ENCODE assay signal across 20 cellular contexts in the genomic region with DNA sequence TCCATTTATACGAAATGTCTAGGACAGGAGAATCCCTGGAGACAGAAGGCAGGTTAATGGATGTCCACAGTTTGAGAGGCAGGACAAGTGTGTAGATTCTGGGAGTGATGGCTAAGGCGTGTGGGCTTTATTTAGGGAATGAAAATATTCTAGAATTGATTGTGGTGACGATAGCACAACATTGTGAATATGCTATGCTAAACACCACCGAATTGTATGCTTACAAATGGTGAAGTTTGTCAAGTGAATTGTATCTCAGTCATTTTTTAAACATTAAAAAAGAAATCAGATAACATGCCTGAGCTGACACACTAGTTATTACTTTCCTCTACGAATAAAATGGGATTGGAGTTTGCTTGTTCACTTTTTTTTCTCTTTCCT. TPM values are rescaled to one million over a fixed set of nuclear protein-coding genes. Genes with fewer than 3 reads are reported as not detected.
DNase-seq lines count a peak whose midpoint lies in the region; ATAC-seq and TF ChIP-seq lines count a peak whose summit lies in the region.
"Had no signal": no experiment of that assay in that cellular context is flagged by ENCODE, and none has a peak within 500 bp of the region (broad histone marks: within the 10 kb centered on the region; RNA-seq: fewer than 3 reads in every experiment).

No MANE protein-coding gene starts in this region.

- POLR2A ChIA-PET in RWPE1 (lab: Yijun Ruan, JAX; ENCODE audit: low non-redundant PET), result no interaction called here

- H3K9me3 Mint-ChIP-seq in activated T-cell treated with anti-CD3 and anti-CD28 coated beads, Interleukin-2, amount 50 U/mL, for 72 hours, result no peaks in the 10 kb centered on the region
- H3K9me3 Mint-ChIP-seq in activated T-cell treated with anti-CD3 and anti-CD28 coated beads, Interleukin-2, amount 50 U/mL, for 4 hours, result no peaks in the 10 kb centered on the region
- no peaks in the 10 kb centered on the region for H3K9me3 Mint-ChIP-seq in activated T-helper 17 cell treated with anti-CD3 and anti-CD28 coated beads, Interleukin-2, amount 50 U/mL, for 72 hours
- no peaks in the 10 kb centered on the region for H3K9me3 Mint-ChIP-seq in type B pancreatic cell
- H3K9me3 Mint-ChIP-seq: activated naive CD4-positive, alpha-beta T cell treated with anti-CD3 and anti-CD28 coated beads for 36 hours had no signal

- 26% methylated on average over 5 of the region's 5 CpGs for WGBS in right lobe of liver (ENCODE audit: insufficient coverage, low coverage, low lambda C conversion rate, missing lambda C conversion rate)

- H3K27ac Mint-ChIP-seq in activated T-cell treated with anti-CD3 and anti-CD28 coated beads, Interleukin-2, amount 50 U/mL, for 72 hours, result peak overlapping the region; percentile 5
- peak overlapping the region; percentile 0 for H3K27ac Mint-ChIP-seq in activated T-helper 17 cell treated with anti-CD3 and anti-CD28 coated beads, Interleukin-2, amount 50 U/mL, for 72 hours
- H3K27ac Mint-ChIP-seq in type B pancreatic cell, result peak overlapping the region; percentile 67

- peaks cover 6 to 23% (median 11%) of the 10 kb centered on the region in 4 donors for H3K36me3 ChIP-seq in right lobe of liver
- H3K36me3 ChIP-seq: breast epithelium, prostate gland had no signal

- peaks cover 5 to 27% of the 10 kb centered on the region in 2 donors for H3K36me3 Mint-ChIP-seq in activated T-cell treated with anti-CD3 and anti-CD28 coated beads, Interleukin-2, amount 50 U/mL, for 72 hours (ENCODE audit: insufficient read depth in 2 of 2)
- H3K36me3 Mint-ChIP-seq in activated T-cell treated with anti-CD3 and anti-CD28 coated beads, Interleukin-2, amount 50 U/mL, for 4 hours (ENCODE audit: insufficient read depth), result peaks cover 15% of the 10 kb centered on the region
- peaks cover 55% of the 10 kb centered on the region for H3K36me3 Mint-ChIP-seq in activated T-helper 17 cell treated with anti-CD3 and anti-CD28 coated beads, Interleukin-2, amount 50 U/mL, for 72 hours (ENCODE audit: low read depth)
- peaks cover 26% of the 10 kb centered on the region for H3K36me3 Mint-ChIP-seq in type B pancreatic cell

- H3K4me1 Mint-ChIP-seq in activated T-cell treated with anti-CD3 and anti-CD28 coated beads, Interleukin-2, amount 50 U/mL, for 72 hours (ENCODE audit: low read depth), result peaks cover 17% of the 10 kb centered on the region
- H3K4me1 Mint-ChIP-seq in activated T-cell treated with anti-CD3 and anti-CD28 coated beads, Interleukin-2, amount 50 U/mL, for 4 hours (ENCODE audit: low read depth), result peaks cover 8% of the 10 kb centered on the region
- peaks cover 7% of the 10 kb centered on the region for H3K4me1 Mint-ChIP-seq in activated T-helper 17 cell treated with anti-CD3 and anti-CD28 coated beads, Interleukin-2, amount 50 U/mL, for 72 hours
- peaks cover 7% of the 10 kb centered on the region for H3K4me1 Mint-ChIP-seq in type B pancreatic cell (ENCODE audit: unreplicated experiment)

- no peak for ATAC-seq in activated T-cell treated with anti-CD3 and anti-CD28 coated beads, Interleukin-2, amount 50 U/mL, for 72 hours (replicated peaks in 1 of 2)
- ATAC-seq in activated T-cell treated with anti-CD3 and anti-CD28 coated beads, Interleukin-2, amount 50 U/mL, for 4 hours, result no peak
- no peak for ATAC-seq in activated T-helper 17 cell treated with anti-CD3 and anti-CD28 coated beads, Interleukin-2, amount 50 U/mL, for 72 hours (replicated peaks)
- ATAC-seq in right lobe of liver, result no peak
- ATAC-seq in GM19351 (IDR thresholded peaks at IDR 0.05; ENCODE audit: unreplicated experiment), result no peak
- ATAC-seq: GM12878, K562, Panc1 had no signal

- TF ChIP-seq CTCF in right lobe of liver (IDR thresholded peaks at IDR 0.05), result no peak
- no peak for TF ChIP-seq CTCF in type B pancreatic cell (conservative IDR thresholded peaks at IDR 0.05)
- no peak for TF ChIP-seq CTCF in RWPE1 (conservative IDR thresholded peaks at IDR 0.05; ENCODE audit: low read depth)

- H3K9me3 ChIP-seq in right lobe of liver, result no peaks in the 10 kb centered on the region
- H3K9me3 ChIP-seq: breast epithelium, prostate gland had no signal

- CTCF ChIA-PET in RWPE1 (lab: Yijun Ruan, JAX), result interaction anchor here (0.7 kb wide), 1 partner anchor 208 kb away, joined by 3 read pairs; no protein-coding TSS in a partner anchor

- no peaks in the 10 kb centered on the region for H3K27me3 Mint-ChIP-seq in activated T-cell treated with anti-CD3 and anti-CD28 coated beads, Interleukin-2, amount 50 U/mL, for 72 hours (ENCODE audit: low read depth)
- H3K27me3 Mint-ChIP-seq in activated T-cell treated with anti-CD3 and anti-CD28 coated beads, Interleukin-2, amount 50 U/mL, for 4 hours (ENCODE audit: low read depth), result no peaks in the 10 kb centered on the region
- no peaks in the 10 kb centered on the region for H3K27me3 Mint-ChIP-seq in activated T-helper 17 cell treated with anti-CD3 and anti-CD28 coated beads, Interleukin-2, amount 50 U/mL, for 72 hours
- no peaks in the 10 kb centered on the region for H3K27me3 Mint-ChIP-seq in type B pancreatic cell

- no peaks in the 10 kb centered on the region for H3K27me3 ChIP-seq in right lobe of liver
- H3K27me3 ChIP-seq: breast epithelium had no signal

- peaks cover 0 to 43% (median 20%) of the 10 kb centered on the region in 4 donors for H3K4me1 ChIP-seq in right lobe of liver
- H3K4me1 ChIP-seq: breast epithelium, prostate gland had no signal

- no peak for TF ChIP-seq POLR2A in right lobe of liver (IDR thresholded peaks at IDR 0.05)

- H3K27ac ChIP-seq in right lobe of liver (peak overlapping the region; percentile 61 to 95 (median 95)), RWPE1 (no peak overlapping the region)
- H3K27ac ChIP-seq: breast epithelium, prostate gland had no signal

- intact Hi-C loops in right lobe of liver (cut with DNase I), result no loop called here

- H3K4me3 ChIP-seq in right lobe of liver, result peak overlapping the region in 2 of 3 donors; percentile 12 to 17
- H3K4me3 ChIP-seq: breast epithelium, GM12878, K562, prostate gland had no signal

- DNase-seq in activated T-cell treated with anti-CD3 and anti-CD28 coated beads, Interleukin-2, amount 50 U/mL, for 72 hours, result no peak
- DNase-seq in activated T-cell treated with anti-CD3 and anti-CD28 coated beads, Interleukin-2, amount 50 U/mL, for 4 hours, result no peak
- DNase-seq in right lobe of liver (no peak), type B pancreatic cell (ENCODE audit: extremely low spot score, unreplicated experiment) (no peak), RWPE1 (ENCODE audit: low spot score) (no peak), mucosa of gallbladder (ENCODE audit: low spot score) (no peak)
- DNase-seq: activated naive CD4-positive, alpha-beta T cell treated with anti-CD3 and anti-CD28 coated beads for 36 hours; COR-L47; NCI-H1092 treated with DMSO at 0.1 percent for 48 hours; NCI-H2171; NCI-H774; stimulated activated CD4-positive, alpha-beta T cell treated with anti-CD3 and anti-CD28 coated beads, Interleukin-12 subunit alpha, Interleukin-12 subunit beta, amount 100 ng/mL, for 4 hours; stimulated activated naive CD4-positive, alpha-beta T cell treated with Interleukin-2 at 50 U/mL for 16 hours had no signal

- no peak overlapping the region for H3K4me3 Mint-ChIP-seq in activated T-cell treated with anti-CD3 and anti-CD28 coated beads, Interleukin-2, amount 50 U/mL, for 72 hours
- H3K4me3 Mint-ChIP-seq in activated T-cell treated with anti-CD3 and anti-CD28 coated beads, Interleukin-2, amount 50 U/mL, for 4 hours, result no peak overlapping the region
- no peak overlapping the region for H3K4me3 Mint-ChIP-seq in activated T-helper 17 cell treated with anti-CD3 and anti-CD28 coated beads, Interleukin-2, amount 50 U/mL, for 72 hours
- H3K4me3 Mint-ChIP-seq in type B pancreatic cell, result peak overlapping the region; percentile 32
- H3K4me3 Mint-ChIP-seq: activated naive CD4-positive, alpha-beta T cell treated with anti-CD3 and anti-CD28 coated beads for 36 hours had no signal

RNA-seq across cellular contexts. Expression of gene TXNDC11, which starts 5.4 kb away (rescaled TPM):
- total RNA-seq in activated T-cell treated with anti-CD3 and anti-CD28 coated beads, Interleukin-2, amount 50 U/mL, for 72 hours, result 10 to 100 TPM; 34.7 to 41.5 TPM
- total RNA-seq in activated T-cell treated with anti-CD3 and anti-CD28 coated beads, Interleukin-2, amount 50 U/mL, for 4 hours, result 10 to 100 TPM; 34.3 to 39.0 (median 35.5) TPM
- 10 to 100 TPM; 33.8 to 38.6 TPM for total RNA-seq in activated T-helper 17 cell treated with anti-CD3 and anti-CD28 coated beads, Interleukin-2, amount 50 U/mL, for 72 hours
- total RNA-seq in right lobe of liver (10 to 100 TPM; 43.2 to 63.3 (median 54.0) TPM), type B pancreatic cell (ENCODE audit: low replicate concordance) (26.7 and 39.0 TPM in 2 replicates), mucosa of gallbladder (55.7 TPM)

RNA-seq across cellular contexts. Expression of gene ZC3H7A, which starts 49.0 kb away (rescaled TPM):
- 100 to 1,000 TPM in 1 of 2 donors, 10 to 100 TPM in 1; 96.3 to 105 TPM for total RNA-seq in activated T-cell treated with anti-CD3 and anti-CD28 coated beads, Interleukin-2, amount 50 U/mL, for 72 hours
- 10 to 100 TPM; 33.3 to 39.7 (median 38.4) TPM for total RNA-seq in activated T-cell treated with anti-CD3 and anti-CD28 coated beads, Interleukin-2, amount 50 U/mL, for 4 hours
- 100 to 1,000 TPM in 1 of 2 donors, 10 to 100 TPM in 1; 67.6 to 144 TPM for total RNA-seq in activated T-helper 17 cell treated with anti-CD3 and anti-CD28 coated beads, Interleukin-2, amount 50 U/mL, for 72 hours
- total RNA-seq in right lobe of liver (10 to 100 TPM; 22.8 to 34.0 (median 26.9) TPM), type B pancreatic cell (ENCODE audit: low replicate concordance) (43.3 and 67.5 TPM in 2 replicates), mucosa of gallbladder (47.1 TPM)

Comparison
In these comparisons a context has a peak if more than half of its experiments do, and no peak if none do; other contexts are left out.
1. H3K27ac Mint-ChIP-seq: peak in every context shown above with its lines; median percentile 67 in type B pancreatic cell; 5 in activated T-cell treated with anti-CD3 and anti-CD28 coated beads, Interleukin-2, amount 50 U/mL, for 72 hours; 0 in activated T-helper 17 cell treated with anti-CD3 and anti-CD28 coated beads, Interleukin-2, amount 50 U/mL, for 72 hours.